ENCODE assay signal across 24 cellular contexts in the genomic region with DNA sequence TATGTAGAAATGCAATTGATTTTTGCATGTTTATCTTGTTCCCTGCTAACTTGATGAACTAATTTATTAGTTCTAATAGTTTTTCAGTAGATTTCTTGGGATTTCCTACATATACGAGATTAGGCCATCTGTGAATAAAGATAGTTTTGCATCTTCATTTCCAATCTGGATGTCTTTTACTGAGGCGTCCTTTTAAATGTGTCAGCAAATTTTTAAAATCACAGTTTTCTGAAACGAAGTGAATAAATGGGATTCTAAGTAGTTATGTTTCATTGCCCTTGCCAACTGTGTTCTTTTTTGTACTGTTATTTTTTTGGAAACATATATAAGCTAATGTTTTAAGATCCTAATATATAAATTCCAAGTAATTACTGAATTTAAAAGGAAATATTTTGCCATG. TPM values are rescaled to one million over a fixed set of nuclear protein-coding genes. Genes with fewer than 3 reads are reported as not detected.
DNase-seq lines count a peak whose midpoint lies in the region; ATAC-seq, FAIRE-seq and TF ChIP-seq lines count a peak whose summit lies in the region.
"Had no signal": no experiment of that assay in that cellular context is flagged by ENCODE, and none has a peak within 500 bp of the region (broad histone marks: within the 10 kb centered on the region; RNA-seq: fewer than 3 reads in every experiment).

No MANE protein-coding gene starts in this region.

- ATAC-seq in HepG2 (no peak), right lobe of liver (no peak), K562 (no peak)
- ATAC-seq: CD8-positive, alpha-beta T cell; GM12878 had no signal

- H2AFZ ChIP-seq in HepG2 (ENCODE audit: low read length) = no peak overlapping the region
- H2AFZ ChIP-seq in K562 (ENCODE audit: low read depth, low read length) = no peak overlapping the region

- TF ChIP-seq CTCF in HepG2 (CRISPR knock-in tag; IDR thresholded peaks at IDR 0.05) = no peak
- no peak for TF ChIP-seq CTCF in right lobe of liver (IDR thresholded peaks at IDR 0.05)
- TF ChIP-seq CTCF in K562 (IDR thresholded peaks at IDR 0.05 in 2 of 3, conservative IDR thresholded peaks at IDR 0.05 in 1 of 3; ENCODE audit: insufficient read depth in 2 of 3, low read depth in 1 of 3, low read length in 3 of 3) = no peak
- TF ChIP-seq CTCF in glutamatergic neuron (IDR thresholded peaks at IDR 0.05; ENCODE audit: partially characterized antibody, unreplicated experiment) = no peak

- H4K20me1 ChIP-seq in HepG2 (ENCODE audit: insufficient read depth, low read length) (no peaks in the 10 kb centered on the region), K562 (replicated peaks; ENCODE audit: control insufficient read depth, insufficient read depth, low read length) (no peaks in the 10 kb centered on the region)
- H4K20me1 ChIP-seq: BLaER1 treated with 17β-estradiol and CSF1 and Interleukin-3, amounts not matched to agents 10 nM and 100 nM had no signal

- H3K9ac ChIP-seq in HepG2 (ENCODE audit: insufficient read depth, low read depth, low read length) (no peak overlapping the region), K562 (ENCODE audit: insufficient read depth in 1 of 2, low read depth in 2 of 2, low read length in 2 of 2) (no peak overlapping the region)
- H3K9ac ChIP-seq: BLaER1 treated with 17β-estradiol and CSF1 and Interleukin-3, amounts not matched to agents 10 nM and 100 nM had no signal

- no peak overlapping the region for H3K27ac Mint-ChIP-seq in glutamatergic neuron (ENCODE audit: unreplicated experiment)
- H3K27ac Mint-ChIP-seq: B cell; CD4-positive, alpha-beta T cell; CD8-positive, alpha-beta T cell had no signal

- no peak for TF ChIP-seq POLR2A in HepG2 (IDR thresholded peaks at IDR 0.05; ENCODE audit: insufficient read depth in 1 of 2, low read depth in 2 of 2, low read length in 2 of 2)
- no peak for TF ChIP-seq POLR2A in right lobe of liver (IDR thresholded peaks at IDR 0.05)
- TF ChIP-seq POLR2A in K562 (conservative IDR thresholded peaks at IDR 0.05) = no peak

- intact Hi-C loops in HepG2 (cut with micrococcal nuclease; ENCODE audit: unreplicated experiment) (no loop called here), right lobe of liver (cut with DNase I) (no loop called here), K562 (cut with micrococcal nuclease) (no loop called here)

- no peak for DNase-seq in HepG2 (ENCODE audit: low spot score)
- DNase-seq in right lobe of liver = no peak
- no peak for DNase-seq in K562 (ENCODE audit: extremely low read depth in 1 of 4, low spot score in 3 of 4)
- DNase-seq in glutamatergic neuron = no peak
- DNase-seq in DMS79 (lab: John Stamatoyannopoulos, UW) = no peak
- no peak for DNase-seq in DMS53 treated with DMSO at 0.1 percent for 48 hours (lab: John Stamatoyannopoulos, UW; ENCODE audit: unreplicated experiment)
- DNase-seq: AML-193; Caco-2; Calu3; CD4-positive, alpha-beta T cell; CD8-positive, alpha-beta T cell; DMS79 treated with DMSO at 0.1 percent for 48 hours; GDM1 had no signal

- H3K27ac ChIP-seq in HepG2 (ENCODE audit: extremely low read length, insufficient read depth, low read length) (no peak overlapping the region), right lobe of liver (no peak overlapping the region), K562 (ENCODE audit: extremely low read depth, low read depth, low read length) (no peak overlapping the region)
- H3K27ac ChIP-seq: 22Rv1; BLaER1 treated with 17β-estradiol and CSF1 and Interleukin-3, amounts not matched to agents 10 nM and 100 nM; C4-2B had no signal

- no peaks in the 10 kb centered on the region for H3K9me1 ChIP-seq in K562 (ENCODE audit: control insufficient read depth, insufficient read depth, low read length)

- no peak for FAIRE-seq in HepG2 (lab: Jason Lieb, UNC)
- peak; percentile 17 for FAIRE-seq in G401.6 (lab: Jason Lieb, UNC)
- no peak for FAIRE-seq in K562 (lab: Jason Lieb, UNC)
- peak; percentile 92 for FAIRE-seq in islet of Langerhans (lab: Jason Lieb, UNC)
- FAIRE-seq: D721Med, GM12878, GM12892, GM18507 had no signal

- H3K4me3 ChIP-seq in HepG2 (replicated peaks in 1 of 3; ENCODE audit: insufficient read depth in 1 of 3, low read depth in 2 of 3, low read length in 3 of 3) (no peak overlapping the region), right lobe of liver (no peak overlapping the region), K562 (no peak overlapping the region)
- H3K4me3 ChIP-seq: BLaER1 treated with 17β-estradiol and CSF1 and Interleukin-3, amounts not matched to agents 10 nM and 100 nM; GM12878 had no signal

- CTCF ChIA-PET in HepG2 (lab: Yijun Ruan, JAX; ENCODE audit: low intra/inter-chr PET ratio, low total read pairs) (no interaction called here), K562 (lab: Yijun Ruan, JAX; ENCODE audit: low intra/inter-chr PET ratio) (no interaction called here)

- H3K4me2 ChIP-seq in HepG2 (ENCODE audit: low read depth, low read length) (no peak overlapping the region), K562 (ENCODE audit: insufficient read depth, low read length) (no peak overlapping the region)
- H3K4me2 ChIP-seq: BLaER1 treated with 17β-estradiol and CSF1 and Interleukin-3, amounts not matched to agents 10 nM and 100 nM had no signal

- H3K27me3 Mint-ChIP-seq in glutamatergic neuron (ENCODE audit: unreplicated experiment) = peaks cover 2% of the 10 kb centered on the region
- H3K27me3 Mint-ChIP-seq: CD4-positive, alpha-beta T cell had no signal

- no peaks in the 10 kb centered on the region for H3K4me1 ChIP-seq in HepG2 (ENCODE audit: insufficient read depth, low read length)
- H3K4me1 ChIP-seq in right lobe of liver = no peaks in the 10 kb centered on the region
- H3K4me1 ChIP-seq in K562 (replicated peaks in 1 of 2; ENCODE audit: control insufficient read depth in 2 of 2, insufficient read depth in 2 of 2, low read length in 2 of 2) = no peaks in the 10 kb centered on the region
- H3K4me1 ChIP-seq: BLaER1 treated with 17β-estradiol and CSF1 and Interleukin-3, amounts not matched to agents 10 nM and 100 nM; Caco-2 had no signal

- 97% methylated on average over 3 of the region's 3 CpGs for WGBS in HepG2 (ENCODE audit: low lambda C conversion rate)
- 91% methylated on average over 3 of the region's 3 CpGs for WGBS in right lobe of liver (ENCODE audit: insufficient coverage, low coverage, low lambda C conversion rate, missing lambda C conversion rate)
- WGBS in K562 (ENCODE audit: insufficient coverage, low coverage, missing lambda C conversion rate) = 71% methylated on average over 3 of the region's 3 CpGs

- TF ChIP-seq EP300 in HepG2 (IDR thresholded peaks at IDR 0.05; ENCODE audit: low read depth in 2 of 2, low read length in 2 of 2) (no peak), HepG2 (CRISPR knock-in tag; IDR thresholded peaks at IDR 0.05; ENCODE audit: borderline replicate concordance) (no peak), K562 (IDR thresholded peaks at IDR 0.05; ENCODE audit: low read length) (no peak)

- no peak overlapping the region for H3K4me3 Mint-ChIP-seq in glutamatergic neuron (ENCODE audit: unreplicated experiment)
- H3K4me3 Mint-ChIP-seq: B cell; CD4-positive, alpha-beta T cell; CD8-positive, alpha-beta T cell had no signal

- in situ Hi-C loops in HepG2 (cut with HindIII; ENCODE audit: extremely low pct_ligation_motif_present, low pct_unique_long_range_greater_than_20kb) = no loop called here
- in situ Hi-C loops in K562 (cut with MboI) = no loop called here

- H3K36me3 Mint-ChIP-seq in glutamatergic neuron (ENCODE audit: unreplicated experiment) = peaks cover 7% of the 10 kb centered on the region

- no peaks in the 10 kb centered on the region for H3K9me3 Mint-ChIP-seq in glutamatergic neuron (ENCODE audit: unreplicated experiment)
- H3K9me3 Mint-ChIP-seq: CD4-positive, alpha-beta T cell; CD8-positive, alpha-beta T cell had no signal

- no peaks in the 10 kb centered on the region; a peak in 1 of 5 replicates for H3K27me3 ChIP-seq in HepG2 (ENCODE audit: control insufficient read depth in 1 of 2, insufficient read depth in 2 of 2, low read length in 2 of 2)
- no peaks in the 10 kb centered on the region for H3K27me3 ChIP-seq in right lobe of liver
- H3K27me3 ChIP-seq in K562 (ENCODE audit: control insufficient read depth in 2 of 2, insufficient read depth in 2 of 2, low read length in 2 of 2) = no peaks in the 10 kb centered on the region
- H3K27me3 ChIP-seq: BLaER1 treated with 17β-estradiol and CSF1 and Interleukin-3, amounts not matched to agents 10 nM and 100 nM had no signal

- TF ChIP-seq RAD21 in HepG2 (CRISPR knock-in tag; IDR thresholded peaks at IDR 0.05) (no peak), K562 (CRISPR knock-in tag; conservative IDR thresholded peaks at IDR 0.05 in 1 of 2, IDR thresholded peaks at IDR 0.05 in 1 of 2) (no peak)

- H3K36me3 ChIP-seq in HepG2 (replicated peaks in 1 of 2; ENCODE audit: control insufficient read depth in 1 of 2, insufficient read depth in 2 of 2, low read length in 2 of 2) (peaks cover 1 to 6% of the 10 kb centered on the region in 2 experiments; a peak in 2 of 5 replicates), right lobe of liver (peaks cover 0 to 12% (median 0%) of the 10 kb centered on the region in 4 donors), K562 (ENCODE audit: control insufficient read depth, insufficient read depth, low read length) (peaks cover 13% of the 10 kb centered on the region; the same call in 2 of the 3 replicates)

- BruUV-seq in HepG2 (replicated peaks; lab: Mats Ljungman, UMichigan) (no TSS peak), K562 (replicated peaks; lab: Mats Ljungman, UMichigan) (no TSS peak)

- H3K79me2 ChIP-seq in HepG2 (ENCODE audit: insufficient read depth, low read length) (no peaks in the 10 kb centered on the region), K562 (ENCODE audit: control insufficient read depth, insufficient read depth, low read length) (no peaks in the 10 kb centered on the region)

- H3K4me1 Mint-ChIP-seq in glutamatergic neuron (ENCODE audit: low read depth, unreplicated experiment) = no peaks in the 10 kb centered on the region
- H3K4me1 Mint-ChIP-seq: B cell had no signal

- POLR2A ChIA-PET in HepG2 (lab: Yijun Ruan, JAX) = no interaction called here
- POLR2A ChIA-PET in K562 (lab: Yijun Ruan, JAX) = no interaction called here

- no peaks in the 10 kb centered on the region for H3K9me3 ChIP-seq in HepG2 (ENCODE audit: low read length)
- no peaks in the 10 kb centered on the region for H3K9me3 ChIP-seq in right lobe of liver
- H3K9me3 ChIP-seq in K562 (replicated peaks; ENCODE audit: control insufficient read depth, insufficient read depth, low read depth, low read length) = no peaks in the 10 kb centered on the region
- H3K9me3 ChIP-seq: Caco-2 had no signal

RNA-seq across cellular contexts. Expression of gene CYP2R1, which starts 50.0 kb away (rescaled TPM):
- total RNA-seq in HepG2 (2016; rRNA removed; fragmentation: Illumina TruSeq; extraction: Trizol) (0.60 TPM in 1 of 2 replicates, not detected in the other), right lobe of liver (10 to 100 TPM in 1 of 6 experiments, 1 to 10 TPM in 5; 4.3 to 11.6 (median 6.3) TPM), K562 (2014; rRNA removed) (17.7 and 19.4 TPM in 2 replicates), K562 (2014; rRNA removed; fragmentation: Illumina TruSeq; extraction: Trizol) (32.3 and 43.3 TPM in 2 replicates), K562 (2015; rRNA removed; fragmentation: Illumina TruSeq; extraction: Trizol) (15.9 and 20.8 TPM in 2 replicates), K562 (2021) (19.7 and 20.1 TPM in 2 replicates), glutamatergic neuron (ENCODE audit: unreplicated experiment) (23.5 TPM)
- 0.20 and 0.62 TPM in 2 replicates for total RNA-seq in HepG2 (2016; cell fraction: cytosol; rRNA removed; fragmentation: Illumina TruSeq; extraction: Trizol; ENCODE audit: low read depth)
- total RNA-seq in HepG2 (2016; cell fraction: insoluble cytoplasmic fraction; rRNA removed; fragmentation: Illumina TruSeq; extraction: Trizol) = 0.39 TPM in 1 of 2 replicates, not detected in the other
- 0.21 and 0.31 TPM in 2 replicates for total RNA-seq in HepG2 (2016; cell fraction: membrane; rRNA removed; fragmentation: Illumina TruSeq; extraction: Trizol)
- 0.78 and 0.94 TPM in 2 replicates for total RNA-seq in HepG2 (2016; cell fraction: nucleus; rRNA removed; fragmentation: Illumina TruSeq; extraction: Trizol)
- polyA plus RNA-seq in HepG2 (2011; rRNA removed) (0.59 and 0.69 TPM in 2 replicates), K562 (2011; rRNA removed) (39.3 and 40.5 TPM in 2 replicates), K562 (2014; fragmentation: Illumina TruSeq; extraction: Trizol) (33.2 and 37.2 TPM in 2 replicates), K562 (2014; fragmentation: Nextera tagmentation; extraction: Ambion mirVana) (10 to 100 TPM; 26.6 to 29.4 TPM), K562 (2014; rRNA removed) (34.5 and 38.0 TPM in 2 replicates)
- 0.08 and 0.21 TPM in 2 replicates for polyA plus RNA-seq in HepG2 (2011; cell fraction: cytosol; rRNA removed)
- 1.3 and 2.3 TPM in 2 replicates for polyA plus RNA-seq in HepG2 (2011; cell fraction: nucleus; rRNA removed)
- polyA plus RNA-seq in HepG2 (2012) = 1.3 and 2.2 TPM in 2 replicates
- 0.05 TPM in 1 of 2 replicates, not detected in the other for polyA plus RNA-seq in HepG2 (2016; cell fraction: cytosol; fragmentation: Illumina TruSeq; extraction: Trizol; ENCODE audit: low read depth)
- polyA plus RNA-seq in HepG2 (2016; cell fraction: insoluble cytoplasmic fraction; fragmentation: Illumina TruSeq; extraction: Trizol; ENCODE audit: low read depth) = 0.20 and 0.29 TPM in 2 replicates
- not detected in 2 replicates for polyA plus RNA-seq in HepG2 (2016; cell fraction: membrane; fragmentation: Illumina TruSeq; extraction: Trizol; ENCODE audit: low read depth)
- polyA plus RNA-seq in HepG2 (2016; cell fraction: nucleus; fragmentation: Illumina TruSeq; extraction: Trizol; ENCODE audit: insufficient read depth, low read depth) = 1.2 and 1.4 TPM in 2 replicates
- polyA minus RNA-seq in HepG2 (2011; rRNA and poly(A)+ RNA removed; ENCODE audit: low replicate concordance) = 0.32 and 2.0 TPM in 2 replicates
- polyA minus RNA-seq in HepG2 (2011; cell fraction: cytosol; rRNA and poly(A)+ RNA removed) = not detected in 2 replicates
- polyA minus RNA-seq in HepG2 (2011; cell fraction: nucleus; rRNA and poly(A)+ RNA removed) = 2.1 and 3.0 TPM in 2 replicates
- 23.4 and 40.6 TPM in 2 replicates for total RNA-seq in K562 (2011; cell fraction: chromatin; rRNA removed; ENCODE audit: low replicate concordance)
- total RNA-seq in K562 (2011; cell fraction: nucleolus; rRNA removed) = 10.8 and 19.5 TPM in 2 replicates
- total RNA-seq in K562 (2011; cell fraction: nucleoplasm; rRNA removed) = 34.5 and 48.2 TPM in 2 replicates
- polyA plus RNA-seq in K562 (2011; cell fraction: cytosol; rRNA removed) = 9.3 and 15.6 TPM in 2 replicates
- polyA plus RNA-seq in K562 (2011; cell fraction: nucleus; rRNA removed) = 60.3 and 78.0 TPM in 2 replicates
- polyA plus RNA-seq in K562 (2012) = 20.4 and 69.1 TPM in 2 replicates
- polyA minus RNA-seq in K562 (2011; rRNA and poly(A)+ RNA removed) = 27.4 and 32.5 TPM in 2 replicates
- 7.4 and 12.8 TPM in 2 replicates for polyA minus RNA-seq in K562 (2011; cell fraction: cytosol; rRNA and poly(A)+ RNA removed)
- polyA minus RNA-seq in K562 (2011; cell fraction: nucleus; rRNA and poly(A)+ RNA removed) = 24.2 and 39.0 TPM in 2 replicates
- total RNA-seq: A172 had no signal

Comparison
In these comparisons a context has a peak if more than half of its experiments do, and no peak if none do; other contexts are left out.
1. Of the 241 proteins assayed by ChIP-seq in both HepG2 and K562: peak only in HepG2: none; only in K562: none; in both: MAFF and MAFK; in neither: 239.